Comparison of ENCODE assay signal across 21 cellular contexts in the genomic region with DNA sequence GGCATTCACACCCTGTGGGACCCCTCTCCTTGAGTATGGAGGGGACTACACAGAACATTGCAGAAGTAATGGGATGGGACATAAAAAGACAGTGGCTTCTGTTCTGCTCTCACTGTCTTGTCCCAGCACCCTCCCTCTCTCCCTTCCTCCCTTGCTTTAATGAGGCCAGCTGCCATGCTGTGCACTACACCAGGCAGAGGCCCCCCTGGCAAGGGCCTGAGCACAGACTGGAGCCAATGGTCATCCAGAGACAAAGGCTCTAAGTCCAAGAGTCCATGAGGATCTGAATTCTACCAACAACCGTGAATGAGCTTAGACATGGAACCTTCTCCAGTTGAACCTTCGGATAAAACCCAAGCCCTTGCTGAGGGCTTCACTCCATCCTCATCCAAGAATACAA.
"Had no signal": no experiment of that assay in that cellular context is flagged by ENCODE, and none has a peak within 500 bp of the region (broad histone marks: within the 10 kb centered on the region; RNA-seq: fewer than 3 reads in every experiment).

No MANE protein-coding gene starts in this region.

- H3K4me3 ChIP-seq: esophagus squamous epithelium, gastroesophageal sphincter, hepatocyte, left ventricle myocardium inferior, lung, thoracic aorta, transverse colon had no signal

- H3K4me1 ChIP-seq: left ventricle myocardium inferior, transverse colon had no signal

- H3K27ac ChIP-seq: esophagus squamous epithelium, gastroesophageal sphincter, hepatocyte, left ventricle myocardium inferior, thoracic aorta, transverse colon had no signal

- H3K27ac Mint-ChIP-seq: dendritic cell treated with granulocyte-macrophage colony-stimulating factor and Interleukin-4, amounts not matched to agents 40 ng/mL and 50 ng/mL, for 4 days; effector memory CD8-positive, alpha-beta T cell; naive B cell; nephron; stimulated activated memory B cell treated with anti-CD40 and anti-IgM and Interleukin-4, amounts not matched to agents 10 μg/mL and 1 μg/mL and 100 μg/mL, for 72 hours had no signal

- H3K9me3 Mint-ChIP-seq: effector memory CD8-positive, alpha-beta T cell; stimulated activated memory B cell treated with anti-CD40 and anti-IgM and Interleukin-4, amounts not matched to agents 10 μg/mL and 1 μg/mL and 100 μg/mL, for 72 hours; stimulated activated naive CD8-positive, alpha-beta T cell treated with anti-CD3 and anti-CD28 coated beads, Interleukin-15, amount 100 ng/mL, for 72 hours had no signal

- H3K4me2 ChIP-seq: hepatocyte had no signal

- H3K4me3 Mint-ChIP-seq: dendritic cell treated with granulocyte-macrophage colony-stimulating factor and Interleukin-4, amounts not matched to agents 40 ng/mL and 50 ng/mL, for 4 days; effector memory CD8-positive, alpha-beta T cell; naive B cell; nephron; stimulated activated memory B cell treated with anti-CD40 and anti-IgM and Interleukin-4, amounts not matched to agents 10 μg/mL and 1 μg/mL and 100 μg/mL, for 72 hours; stimulated activated naive CD8-positive, alpha-beta T cell treated with anti-CD3 and anti-CD28 coated beads, Interleukin-15, amount 100 ng/mL, for 72 hours had no signal

- H3K27me3 ChIP-seq: gastroesophageal sphincter, hepatocyte, transverse colon had no signal

- DNase-seq: effector memory CD8-positive, alpha-beta T cell; esophagus squamous epithelium; foreskin fibroblast; kidney; left cardiac atrium; left ventricle myocardium inferior; mesenchymal stem cell; naive B cell; stimulated activated CD4-positive, alpha-beta T cell treated with anti-CD3 and anti-CD28 coated beads, Interleukin-15, amount 100 ng/mL, for 24 hours; stimulated activated CD4-positive, alpha-beta T cell treated with anti-CD3 and anti-CD28 coated beads, Interleukin-1b, Interleukin-23, amount 100 ng/mL, for 48 hours; stimulated activated CD4-positive, alpha-beta T cell treated with anti-CD3 and anti-CD28 coated beads, Interleukin-4, amount 100 ng/mL, for 24 hours; stimulated activated naive CD8-positive, alpha-beta T cell treated with anti-CD3 and anti-CD28 coated beads, Interleukin-15, amount 100 ng/mL, for 72 hours; transverse colon had no signal

- H3K36me3 ChIP-seq: esophagus squamous epithelium, gastroesophageal sphincter, left ventricle myocardium inferior, thoracic aorta, transverse colon had no signal

- H3K36me3 Mint-ChIP-seq: stimulated activated memory B cell treated with anti-CD40 and anti-IgM and Interleukin-4, amounts not matched to agents 10 μg/mL and 1 μg/mL and 100 μg/mL, for 72 hours had no signal

- H3K9me3 ChIP-seq: transverse colon had no signal

- ATAC-seq: effector memory CD8-positive, alpha-beta T cell; left cardiac atrium; right cardiac atrium; stimulated activated memory B cell treated with anti-CD40 and anti-IgM and Interleukin-4, amounts not matched to agents 10 μg/mL and 1 μg/mL and 100 μg/mL, for 72 hours; stimulated activated naive CD8-positive, alpha-beta T cell treated with anti-CD3 and anti-CD28 coated beads, Interleukin-15, amount 100 ng/mL, for 72 hours had no signal

- H3K27me3 Mint-ChIP-seq: stimulated activated naive CD8-positive, alpha-beta T cell treated with anti-CD3 and anti-CD28 coated beads, Interleukin-15, amount 100 ng/mL, for 72 hours had no signal
